1 cellular context compared by ENCODE assay signal in genomic region chr15:73078722-73079121, GRCh38.
TF ChIP-seq lines count a peak whose summit lies in the region.

No MANE protein-coding gene starts in this region.

TF ChIP-seq in IMR-90, 13 proteins besides CTCF, POLR2A, EP300 and RAD21 (continued from another document):
- TF ChIP-seq USF2 (IDR thresholded peaks at IDR 0.05; ENCODE audit: low read depth, low read length), result no peak
